9 cellular contexts compared by ENCODE assay signal in the genomic region with DNA sequence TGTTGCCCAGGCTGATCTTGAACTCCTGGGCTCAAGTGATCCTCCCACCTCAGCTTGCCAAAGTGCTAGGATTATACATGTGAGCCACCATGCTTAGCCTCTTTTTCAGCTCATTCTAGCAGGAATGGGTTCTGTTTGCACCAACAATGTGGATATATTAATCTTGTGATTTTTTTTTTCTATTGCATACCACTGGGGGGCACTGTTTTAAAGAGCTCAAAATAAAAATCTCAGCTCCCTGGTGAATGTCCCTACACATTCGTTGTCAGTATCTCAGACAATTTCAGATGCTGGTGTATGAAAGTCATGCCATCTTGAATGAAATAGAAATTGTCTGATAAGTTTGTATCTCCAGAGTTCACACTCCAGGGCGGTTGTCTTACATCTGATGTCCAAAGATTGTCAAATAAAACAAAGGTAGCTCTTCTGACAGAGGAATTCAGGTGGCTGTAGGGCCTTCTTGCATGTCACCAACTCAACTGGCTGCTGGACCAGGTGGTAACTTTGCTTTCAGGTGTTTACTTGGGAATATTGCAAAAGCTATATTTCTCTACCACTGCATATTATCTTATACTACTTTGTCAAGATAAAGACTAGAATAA. TPM values are rescaled to one million over a fixed set of nuclear protein-coding genes. Genes with fewer than 3 reads are reported as not detected.
A peak's percentile ranks its signal among the peaks of the same experiment; 100 is the strongest.
DNase-seq lines count a peak whose midpoint lies in the region; ATAC-seq, FAIRE-seq and TF ChIP-seq lines count a peak whose summit lies in the region.
"Had no signal": no experiment of that assay in that cellular context is flagged by ENCODE, and none has a peak within 500 bp of the region (broad histone marks: within the 10 kb centered on the region; RNA-seq: fewer than 3 reads in every experiment).

No MANE protein-coding gene starts in this region.

- peaks cover 22% of the 10 kb centered on the region for H3K4me1 Mint-ChIP-seq in endodermal cell
- H3K4me1 Mint-ChIP-seq in activated naive CD4-positive, alpha-beta T cell treated with anti-CD3 and anti-CD28 coated beads, Interleukin-2, amount 10 ng/mL, durations not matched to agents 7 days and 5 days: peaks cover 12% of the 10 kb centered on the region

- no peaks in the 10 kb centered on the region for H3K79me2 ChIP-seq in OCI-LY1 (ENCODE audit: insufficient read depth, low read length)

- H3K4me1 ChIP-seq in OCI-LY1 (ENCODE audit: insufficient read depth, low read length, severe bottlenecking): no peaks in the 10 kb centered on the region
- H3K4me1 ChIP-seq in endodermal cell (ENCODE audit: control insufficient read depth, insufficient read depth, low read length): peaks cover 3% of the 10 kb centered on the region

- H3K9ac ChIP-seq in OCI-LY1 (ENCODE audit: low read length) (no peak overlapping the region), endodermal cell (ENCODE audit: extremely low read depth, low read length, poor library complexity, severe bottlenecking) (no peak overlapping the region)

- H3F3A ChIP-seq in OCI-LY1 (ENCODE audit: insufficient read depth, low read length): no peaks in the 10 kb centered on the region

- CTCF ChIA-PET in activated naive CD4-positive, alpha-beta T cell treated with anti-CD3 and anti-CD28 coated beads, Interleukin-2, amount 10 ng/mL, durations not matched to agents 7 days and 5 days (lab: Charles Lee): interaction anchor here (0.7 to 2.7 kb wide), 28 partner anchors 9 to 396 kb away, joined by 3 to 20 read pairs (median 4); a partner anchor contains a TSS

- H3K4me3 ChIP-seq in OCI-LY1 (ENCODE audit: low read depth, low read length, poor library complexity, severe bottlenecking) (no peak overlapping the region), endodermal cell (ENCODE audit: low read length) (no peak overlapping the region)

- H3K9me3 ChIP-seq in OCI-LY1 (ENCODE audit: low read length) (no peaks in the 10 kb centered on the region), endodermal cell (ENCODE audit: control insufficient read depth, low read length) (peaks cover 12% of the 10 kb centered on the region)

- no peak for ATAC-seq in GM19452 (IDR thresholded peaks at IDR 0.05; ENCODE audit: unreplicated experiment)

- H3K4me3 Mint-ChIP-seq in endodermal cell: no peak overlapping the region
- no peak overlapping the region for H3K4me3 Mint-ChIP-seq in activated naive CD4-positive, alpha-beta T cell treated with anti-CD3 and anti-CD28 coated beads, Interleukin-2, amount 10 ng/mL, durations not matched to agents 7 days and 5 days
- H3K4me3 Mint-ChIP-seq: T-cell had no signal

- no peak for FAIRE-seq in HTR-8/SVneo (lab: Jason Lieb, UNC)

- H3K4me2 ChIP-seq in OCI-LY1 (ENCODE audit: low read length): no peak overlapping the region

- no peaks in the 10 kb centered on the region for H3K9me2 ChIP-seq in OCI-LY1 (ENCODE audit: low read depth, low read length)

- H4K20me1 ChIP-seq in OCI-LY1 (ENCODE audit: insufficient read depth, low read length): no peaks in the 10 kb centered on the region

- no peak overlapping the region for H2AFZ ChIP-seq in OCI-LY1 (ENCODE audit: low read length)

- H3K27ac ChIP-seq in OCI-LY1 (ENCODE audit: low read depth, low read length, poor library complexity, severe bottlenecking): no peak overlapping the region
- no peak overlapping the region for H3K27ac ChIP-seq in endodermal cell (ENCODE audit: low read depth, low read length)

- TF ChIP-seq CTCF in OCI-LY1 (IDR thresholded peaks at IDR 0.05; ENCODE audit: low read length): peak; percentile 61
- TF ChIP-seq CTCF in endodermal cell (conservative IDR thresholded peaks at IDR 0.05): peak; percentile 77

- 33 to 46% methylated on average over 2 of the region's 2 CpGs for WGBS in endodermal cell (ENCODE audit: insufficient coverage in 1 of 2, insufficient read length in 1 of 2), 2 experiments

- H3K36me3 ChIP-seq in OCI-LY1 (ENCODE audit: insufficient read depth, low read length) (no peaks in the 10 kb centered on the region), endodermal cell (ENCODE audit: control insufficient read depth, insufficient read depth, low read length) (no peaks in the 10 kb centered on the region)

- peaks cover 12% of the 10 kb centered on the region for H3K27me3 Mint-ChIP-seq in endodermal cell (ENCODE audit: insufficient read depth)
- peaks cover 44% of the 10 kb centered on the region for H3K27me3 Mint-ChIP-seq in activated naive CD4-positive, alpha-beta T cell treated with anti-CD3 and anti-CD28 coated beads, Interleukin-2, amount 10 ng/mL, durations not matched to agents 7 days and 5 days

- DNase-seq in DMS79 (lab: John Stamatoyannopoulos, UW): peak; percentile 3
- peak; percentile 63 for DNase-seq in HTR-8/SVneo (ENCODE audit: insufficient read length, low spot score)
- no peak for DNase-seq in endodermal cell
- peak; percentile 64 for DNase-seq in midbrain (lab: John Stamatoyannopoulos, UW)
- DNase-seq in stimulated activated CD4-positive, alpha-beta T cell treated with anti-CD3 and anti-CD28 coated beads, Interleukin-2, amount 100 ng/mL, for 24 hours: no peak
- no peak for DNase-seq in activated naive CD4-positive, alpha-beta T cell treated with anti-CD3 and anti-CD28 coated beads, Interleukin-2, amount 10 ng/mL, durations not matched to agents 7 days and 5 days

- no peaks in the 10 kb centered on the region for H3K27me3 ChIP-seq in OCI-LY1 (ENCODE audit: insufficient read depth, low read length)
- H3K27me3 ChIP-seq in endodermal cell (ENCODE audit: control insufficient read depth, insufficient read depth, low read length, poor library complexity, severe bottlenecking): peaks cover 5% of the 10 kb centered on the region

- no peak overlapping the region for H3K27ac Mint-ChIP-seq in endodermal cell
- no peak overlapping the region for H3K27ac Mint-ChIP-seq in activated naive CD4-positive, alpha-beta T cell treated with anti-CD3 and anti-CD28 coated beads, Interleukin-2, amount 10 ng/mL, durations not matched to agents 7 days and 5 days
- H3K27ac Mint-ChIP-seq: T-cell had no signal

- peaks cover 5% of the 10 kb centered on the region for H3K36me3 Mint-ChIP-seq in endodermal cell (ENCODE audit: low read depth)
- no peaks in the 10 kb centered on the region for H3K36me3 Mint-ChIP-seq in activated naive CD4-positive, alpha-beta T cell treated with anti-CD3 and anti-CD28 coated beads, Interleukin-2, amount 10 ng/mL, durations not matched to agents 7 days and 5 days

- peaks cover 22% of the 10 kb centered on the region for H3K9me3 Mint-ChIP-seq in endodermal cell
- peaks cover 7% of the 10 kb centered on the region for H3K9me3 Mint-ChIP-seq in activated naive CD4-positive, alpha-beta T cell treated with anti-CD3 and anti-CD28 coated beads, Interleukin-2, amount 10 ng/mL, durations not matched to agents 7 days and 5 days

RNA-seq across cellular contexts. Expression of a gene that starts 3.1 kb away (rescaled TPM):
- 10 to 100 TPM; 38.5 to 44.7 TPM for total RNA-seq in endodermal cell
- 16.7 TPM for polyA plus RNA-seq in endodermal cell (2013, experiment 1 of 2)
- polyA plus RNA-seq in endodermal cell (2013, experiment 2 of 2): 24.1 TPM

RNA-seq across cellular contexts. Expression of a gene that starts 25.7 kb away (rescaled TPM):
- 10 to 100 TPM; 11.3 to 13.5 TPM for total RNA-seq in endodermal cell
- 15.6 TPM for polyA plus RNA-seq in endodermal cell (2013, experiment 1 of 2)
- 13.0 TPM for polyA plus RNA-seq in endodermal cell (2013, experiment 2 of 2)

RNA-seq across cellular contexts. Expression of a gene that starts 35.8 kb away (rescaled TPM):
- 100 to 1,000 TPM; 285 to 291 TPM for total RNA-seq in endodermal cell
- polyA plus RNA-seq in endodermal cell (2013, experiment 1 of 2): 225 TPM
- 221 TPM for polyA plus RNA-seq in endodermal cell (2013, experiment 2 of 2)

Comparison
In these comparisons a context has a peak if more than half of its experiments do, and no peak if none do; other contexts are left out.
1. DNase-seq: peak in DMS79 (single experiment), HTR-8/SVneo (single experiment) and midbrain (single experiment); none in endodermal cell (single experiment), stimulated activated CD4-positive, alpha-beta T cell treated with anti-CD3 and anti-CD28 coated beads, Interleukin-2, amount 100 ng/mL, for 24 hours (0 of 2) and activated naive CD4-positive, alpha-beta T cell treated with anti-CD3 and anti-CD28 coated beads, Interleukin-2, amount 10 ng/mL, durations not matched to agents 7 days and 5 days (single experiment).